25 cellular contexts compared by ENCODE assay signal in the genomic region with DNA sequence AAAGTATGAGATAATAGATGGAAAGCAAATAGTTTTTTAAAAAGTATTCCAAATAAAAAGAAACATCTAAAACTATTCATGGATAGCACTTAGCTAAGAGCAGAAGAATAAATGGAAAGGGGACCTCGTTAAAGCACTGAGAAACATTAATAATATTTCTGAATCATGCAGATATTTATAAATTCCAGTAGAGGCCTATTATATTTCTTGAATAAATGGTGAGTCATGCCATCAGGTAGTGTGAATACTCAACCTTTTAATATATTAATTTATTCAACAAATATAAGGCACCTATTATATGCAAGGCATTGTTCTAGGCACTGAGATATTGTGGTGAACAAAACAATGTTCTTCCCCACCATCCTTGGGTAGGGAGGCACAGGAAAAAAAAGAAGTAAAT.
"Had no signal": no experiment of that assay in that cellular context is flagged by ENCODE, and none has a peak within 500 bp of the region (broad histone marks: within the 10 kb centered on the region; RNA-seq: fewer than 3 reads in every experiment).

No MANE protein-coding gene starts in this region.

- H3K27ac ChIP-seq: brain microvascular endothelial cell, colonic mucosa, WERI-Rb-1 had no signal

- DNase-seq: activated B cell treated with CpG ODN at 0.5 μM for 24 hours; activated CD4-positive, alpha-beta T cell treated with anti-CD3 and anti-CD28 coated beads for 48 hours; activated CD4-positive, alpha-beta T cell treated with anti-CD3 and anti-CD28 coated beads, Interleukin-2, amount 50 U/mL, for 1 hour; activated CD4-positive, alpha-beta T cell treated with anti-CD3 and anti-CD28 coated beads, Interleukin-2, amount 50 U/mL, for 48 hours; activated CD8-positive, alpha-beta memory T cell treated with anti-CD3 and anti-CD28 coated beads for 24 hours; activated CD8-positive, alpha-beta T cell treated with anti-CD3 and anti-CD28 coated beads for 36 hours; activated effector memory CD4-positive, alpha-beta T cell treated with Interleukin-2 at 50 U/mL for 16 hours; activated gamma-delta T cell treated with Interleukin-2 at 50 U/mL for 16 hours; activated naive CD4-positive, alpha-beta T cell treated with anti-CD3 and anti-CD28 coated beads, Interleukin-2, amount 50 U/mL, for 16 hours; activated naive CD4-positive, alpha-beta T cell treated with Interleukin-2 at 50 U/mL for 16 hours; activated T-cell treated with anti-CD3 and anti-CD28 coated beads, Interleukin-2, amount 50 U/mL, for 4 hours; amniotic stem cell; anterior cingulate cortex; brain microvascular endothelial cell; caudate nucleus; colonic mucosa; effector CD8-positive, alpha-beta T cell; foreskin fibroblast; head of caudate nucleus; T-cell; T1000; WERI-Rb-1 had no signal

- H3K36me3 ChIP-seq: brain microvascular endothelial cell, colonic mucosa, WERI-Rb-1 had no signal

- H3K9me3 ChIP-seq: colonic mucosa had no signal

- ATAC-seq: activated CD4-positive, CD25-positive, alpha-beta regulatory T cell treated with anti-CD3 and anti-CD28 coated beads, Interleukin-2, amount 50 U/mL, for 24 hours; activated CD8-positive, alpha-beta T cell treated with anti-CD3 and anti-CD28 coated beads for 36 hours; activated T-cell treated with anti-CD3 and anti-CD28 coated beads, Interleukin-2, amount 50 U/mL, for 4 hours; activated T-helper 17 cell treated with anti-CD3 and anti-CD28 coated beads, Interleukin-2, amount 50 U/mL, for 72 hours; esophagus mucosa; T-cell had no signal

- H3K4me3 ChIP-seq: colonic mucosa had no signal

- H3K27me3 ChIP-seq: brain microvascular endothelial cell, colonic mucosa had no signal

- H3K4me1 ChIP-seq: colonic mucosa had no signal
